Comparison of ENCODE assay signal across 23 cellular contexts in the genomic region with DNA sequence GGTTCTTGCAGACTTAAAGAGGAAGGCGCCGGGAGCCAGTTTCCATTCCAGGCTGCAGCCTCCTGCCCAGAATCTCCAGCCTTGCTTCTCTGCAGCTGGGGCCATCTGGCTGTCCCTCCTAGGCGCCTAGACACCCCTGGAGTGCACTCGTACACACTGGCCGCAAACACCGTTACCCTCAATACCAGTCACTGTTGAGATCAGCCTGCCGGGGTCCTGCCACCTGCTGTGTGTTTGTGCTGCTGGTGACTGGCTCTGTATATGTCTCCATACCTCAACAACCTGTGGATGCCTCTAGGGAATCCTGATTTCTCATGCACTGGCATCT.
"Had no signal": no experiment of that assay in that cellular context is flagged by ENCODE, and none has a peak within 500 bp of the region (broad histone marks: within the 10 kb centered on the region; RNA-seq: fewer than 3 reads in every experiment).

No MANE protein-coding gene starts in this region.

- H3K4me1 ChIP-seq: esophagus muscularis mucosa, gastroesophageal sphincter, heart right ventricle had no signal

- H3K27ac ChIP-seq: cardiac muscle cell, esophagus muscularis mucosa, gastroesophageal sphincter, heart right ventricle, ovary, right lobe of liver, suprapubic skin had no signal

- ATAC-seq: activated CD8-positive, alpha-beta memory T cell treated with anti-CD3 and anti-CD28 coated beads, Interleukin-2, amount 10 ng/mL, durations not matched to agents 7 days and 5 days; gastroesophageal sphincter; left ventricle myocardium superior had no signal

- H3K4me3 ChIP-seq: cardiac muscle cell, esophagus muscularis mucosa, gastroesophageal sphincter, heart right ventricle, ovary, right lobe of liver, suprapubic skin had no signal

- H3K9me3 ChIP-seq: esophagus muscularis mucosa, gastroesophageal sphincter, heart right ventricle, ovary, right lobe of liver, suprapubic skin had no signal

- H3K36me3 ChIP-seq: cardiac muscle cell, esophagus muscularis mucosa, gastroesophageal sphincter, heart right ventricle, ovary, right lobe of liver, suprapubic skin had no signal

- DNase-seq: activated B cell treated with CpG ODN at 0.5 μM for 24 hours; activated CD4-positive, alpha-beta memory T cell treated with anti-CD3 and anti-CD28 coated beads, Interleukin-2, amount 10 ng/mL, durations not matched to agents 7 days and 5 days; activated CD4-positive, alpha-beta T cell treated with anti-CD3 and anti-CD28 coated beads for 4 hours; activated CD8-positive, alpha-beta memory T cell treated with anti-CD3 and anti-CD28 coated beads, Interleukin-2, amount 10 ng/mL, durations not matched to agents 7 days and 5 days; activated naive CD4-positive, alpha-beta T cell treated with Interleukin-2 at 50 U/mL for 16 hours; activated naive CD8-positive, alpha-beta T cell treated with anti-CD3 and anti-CD28 coated beads, Interleukin-2, amount 10 ng/mL, durations not matched to agents 7 days and 5 days; activated T-cell treated with anti-CD3 and anti-CD28 coated beads, Interleukin-2, amount 50 U/mL, for 1 hour; amygdala; effector CD8-positive, alpha-beta T cell; heart right ventricle; left ventricle myocardium superior; ovary; right lobe of liver; small intestine; stimulated activated CD4-positive, alpha-beta T cell treated with anti-CD3 and anti-CD28 coated beads, Interleukin-15, amount 100 ng/mL, for 24 hours; stimulated activated CD4-positive, alpha-beta T cell treated with anti-CD3 and anti-CD28 coated beads, Interleukin-2, amount 100 ng/mL, for 48 hours; stimulated activated naive CD8-positive, alpha-beta T cell treated with anti-CD3 and anti-CD28 coated beads, Interleukin-15, amount 100 ng/mL, for 72 hours; trophoblast cell had no signal

- FAIRE-seq: endothelial cell of umbilical vein, small intestine had no signal

- H3K27me3 ChIP-seq: ovary, right lobe of liver, suprapubic skin had no signal
